Comparison of ENCODE assay signal across 1 cellular context in the genomic region with DNA sequence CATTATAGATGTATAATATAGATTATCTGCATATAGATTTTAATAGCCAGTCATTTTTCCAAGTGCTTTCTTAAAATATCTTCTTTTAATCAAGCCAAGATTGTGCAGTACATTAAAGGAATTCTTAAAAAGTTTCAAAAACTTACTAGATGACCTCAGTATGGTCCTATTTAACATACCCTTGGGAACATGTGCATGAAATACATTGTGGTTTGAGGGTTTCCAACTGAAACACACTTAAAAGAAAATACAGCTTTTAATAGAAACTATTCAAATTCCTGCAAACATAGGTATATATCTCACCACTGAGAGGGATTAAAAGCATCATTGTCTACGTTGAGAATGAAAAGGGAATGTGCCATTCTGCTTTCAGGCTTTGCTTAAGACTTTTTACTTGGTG.
A peak's percentile ranks its signal among the peaks of the same experiment; 100 is the strongest.
TF ChIP-seq lines count a peak whose summit lies in the region.

No MANE protein-coding gene starts in this region.

TF ChIP-seq in SK-N-SH, 30 proteins besides CTCF, POLR2A, EP300 and RAD21 (continued from another document):
- TF ChIP-seq, protein P1, sequence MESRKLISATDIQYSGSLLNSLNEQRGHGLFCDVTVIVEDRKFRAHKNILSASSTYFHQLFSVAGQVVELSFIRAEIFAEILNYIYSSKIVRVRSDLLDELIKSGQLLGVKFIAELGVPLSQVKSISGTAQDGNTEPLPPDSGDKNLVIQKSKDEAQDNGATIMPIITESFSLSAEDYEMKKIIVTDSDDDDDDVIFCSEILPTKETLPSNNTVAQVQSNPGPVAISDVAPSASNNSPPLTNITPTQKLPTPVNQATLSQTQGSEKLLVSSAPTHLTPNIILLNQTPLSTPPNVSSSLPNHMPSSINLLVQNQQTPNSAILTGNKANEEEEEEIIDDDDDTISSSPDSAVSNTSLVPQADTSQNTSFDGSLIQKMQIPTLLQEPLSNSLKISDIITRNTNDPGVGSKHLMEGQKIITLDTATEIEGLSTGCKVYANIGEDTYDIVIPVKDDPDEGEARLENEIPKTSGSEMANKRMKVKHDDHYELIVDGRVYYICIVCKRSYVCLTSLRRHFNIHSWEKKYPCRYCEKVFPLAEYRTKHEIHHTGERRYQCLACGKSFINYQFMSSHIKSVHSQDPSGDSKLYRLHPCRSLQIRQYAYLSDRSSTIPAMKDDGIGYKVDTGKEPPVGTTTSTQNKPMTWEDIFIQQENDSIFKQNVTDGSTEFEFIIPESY (IDR thresholded peaks at IDR 0.05; ENCODE audit: borderline replicate concordance, low read depth): no peak
- TF ChIP-seq TCF12 (IDR thresholded peaks at IDR 0.05): peak; percentile 88
- TF ChIP-seq SMC3 (IDR thresholded peaks at IDR 0.05; ENCODE audit: low read depth, low read length): no peak
- TF ChIP-seq FOXM1 (IDR thresholded peaks at IDR 0.05; ENCODE audit: low read depth): peak; percentile 91
- no peak for TF ChIP-seq GATA2 (CRISPR knock-in tag; IDR thresholded peaks at IDR 0.05)
- no peak for TF ChIP-seq FOXJ3 (CRISPR knock-in tag; IDR thresholded peaks at IDR 0.05)
- no peak for TF ChIP-seq EZH2phosphoT487 (IDR thresholded peaks at IDR 0.05; ENCODE audit: borderline replicate concordance, low read depth)
- TF ChIP-seq TEAD4 (IDR thresholded peaks at IDR 0.05; ENCODE audit: borderline replicate concordance, insufficient read depth): peak; percentile 75
- TF ChIP-seq MEF2A (IDR thresholded peaks at IDR 0.05; ENCODE audit: borderline replicate concordance, low read depth): peak; percentile 63; the same call in 1 of the 2 replicates
- TF ChIP-seq JUND (IDR thresholded peaks at IDR 0.05): peak; percentile 59; the same call in 1 of the 2 replicates
- TF ChIP-seq, protein P2, sequence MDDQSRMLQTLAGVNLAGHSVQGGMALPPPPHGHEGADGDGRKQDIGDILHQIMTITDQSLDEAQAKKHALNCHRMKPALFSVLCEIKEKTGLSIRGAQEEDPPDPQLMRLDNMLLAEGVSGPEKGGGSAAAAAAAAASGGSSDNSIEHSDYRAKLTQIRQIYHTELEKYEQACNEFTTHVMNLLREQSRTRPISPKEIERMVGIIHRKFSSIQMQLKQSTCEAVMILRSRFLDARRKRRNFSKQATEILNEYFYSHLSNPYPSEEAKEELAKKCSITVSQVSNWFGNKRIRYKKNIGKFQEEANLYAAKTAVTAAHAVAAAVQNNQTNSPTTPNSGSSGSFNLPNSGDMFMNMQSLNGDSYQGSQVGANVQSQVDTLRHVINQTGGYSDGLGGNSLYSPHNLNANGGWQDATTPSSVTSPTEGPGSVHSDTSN (IDR thresholded peaks at IDR 0.05): peak; percentile 21; the same call in 1 of the 2 replicates
- TF ChIP-seq NFIC (IDR thresholded peaks at IDR 0.05; ENCODE audit: borderline replicate concordance): peak; percentile 64; the same call in 1 of the 2 replicates
